Comparison of ENCODE assay signal across 9 cellular contexts in genomic region chr22:44523981-44524759, GRCh38. TPM values are rescaled to one million over a fixed set of nuclear protein-coding genes. Genes with fewer than 3 reads are reported as not detected.
DNase-seq lines count a peak whose midpoint lies in the region; ATAC-seq and TF ChIP-seq lines count a peak whose summit lies in the region.
"Had no signal": no experiment of that assay in that cellular context is flagged by ENCODE, and none has a peak within 500 bp of the region (broad histone marks: within the 10 kb centered on the region; RNA-seq: fewer than 3 reads in every experiment).

No MANE protein-coding gene starts in this region.

- H3K27ac ChIP-seq in Peyer's patch: peak overlapping the region in 3 of 4 donors; percentile 6 to 78 (median 62)
- no peak overlapping the region for H3K27ac ChIP-seq in CD4-positive, alpha-beta memory T cell (ENCODE audit: low read depth, low read length)

- no peaks in the 10 kb centered on the region for H3K9me3 ChIP-seq in Peyer's patch
- H3K9me3 ChIP-seq in CD4-positive, alpha-beta memory T cell (ENCODE audit: control insufficient read depth in 1 of 2, low read length in 2 of 2): no peaks in the 10 kb centered on the region

- no peaks in the 10 kb centered on the region for H3K36me3 Mint-ChIP-seq in nephron progenitor cell (ENCODE audit: low read depth)
- H3K36me3 Mint-ChIP-seq in CD4-positive, alpha-beta memory T cell: no peaks in the 10 kb centered on the region
- H3K36me3 Mint-ChIP-seq: naive thymus-derived CD4-positive, alpha-beta T cell had no signal

- H3K4me3 ChIP-seq in AG10803 (ENCODE audit: low read length) (peak overlapping the region; percentile 46), Peyer's patch (no peak overlapping the region), fibroblast of the aortic adventitia (ENCODE audit: low read depth, low read length) (no peak overlapping the region)
- H3K4me3 ChIP-seq in CD4-positive, alpha-beta memory T cell (ENCODE audit: low read length in 2 of 2): no peak overlapping the region

- TF ChIP-seq CTCF in AG10803 (conservative IDR thresholded peaks at IDR 0.05; ENCODE audit: low read length) (no peak), Peyer's patch (IDR thresholded peaks at IDR 0.05) (no peak), fibroblast of the aortic adventitia (IDR thresholded peaks at IDR 0.05; ENCODE audit: insufficient read depth, low read length) (no peak), nephron progenitor cell (IDR thresholded peaks at IDR 0.05) (no peak)

- intact Hi-C loops in CD4-positive, alpha-beta memory T cell (cut with micrococcal nuclease): no loop called here

- POLR2A ChIA-PET in CD4-positive, alpha-beta memory T cell (lab: Charles Lee; ENCODE audit: partially characterized antibody): no interaction called here

- H3K27ac Mint-ChIP-seq in nephron progenitor cell: peak overlapping the region; percentile 67
- no peak overlapping the region for H3K27ac Mint-ChIP-seq in CD4-positive, alpha-beta memory T cell
- H3K27ac Mint-ChIP-seq: naive thymus-derived CD4-positive, alpha-beta T cell had no signal

- H3K4me3 Mint-ChIP-seq in nephron progenitor cell: no peak overlapping the region
- H3K4me3 Mint-ChIP-seq in CD4-positive, alpha-beta memory T cell: no peak overlapping the region
- H3K4me3 Mint-ChIP-seq: naive thymus-derived CD4-positive, alpha-beta T cell had no signal

- H3K9me3 Mint-ChIP-seq in nephron progenitor cell: peaks cover 14% of the 10 kb centered on the region
- peaks cover 0 to 2% (median 0%) of the 10 kb centered on the region in 8 donors for H3K9me3 Mint-ChIP-seq in CD4-positive, alpha-beta memory T cell

- DNase-seq in AG10803 (ENCODE audit: low read depth) (peak; percentile 97), Peyer's patch (peak in 1 of 3 donors; percentile 64), fibroblast of the aortic adventitia (ENCODE audit: low read depth) (peak; percentile 97), nephron progenitor cell (no peak), amygdala (lab: John Stamatoyannopoulos, UW) (no peak), NCI-H2227 treated with DMSO at 0.1 percent for 48 hours (lab: John Stamatoyannopoulos, UW) (no peak)
- no peak for DNase-seq in CD4-positive, alpha-beta memory T cell
- DNase-seq: naive thymus-derived CD4-positive, alpha-beta T cell had no signal

- peaks cover 32% of the 10 kb centered on the region for H3K4me1 Mint-ChIP-seq in nephron progenitor cell
- H3K4me1 Mint-ChIP-seq in CD4-positive, alpha-beta memory T cell: peaks cover 0 to 1% (median 0%) of the 10 kb centered on the region in 4 donors
- H3K4me1 Mint-ChIP-seq: naive thymus-derived CD4-positive, alpha-beta T cell had no signal

- no peaks in the 10 kb centered on the region for H3K27me3 ChIP-seq in Peyer's patch
- H3K27me3 ChIP-seq in CD4-positive, alpha-beta memory T cell (ENCODE audit: insufficient read depth, low read length): no peaks in the 10 kb centered on the region

- H3K4me1 ChIP-seq in Peyer's patch: no peaks in the 10 kb centered on the region
- no peaks in the 10 kb centered on the region for H3K4me1 ChIP-seq in CD4-positive, alpha-beta memory T cell (ENCODE audit: insufficient read depth, low read length)

- H3K36me3 ChIP-seq in Peyer's patch: no peaks in the 10 kb centered on the region
- H3K36me3 ChIP-seq in CD4-positive, alpha-beta memory T cell (ENCODE audit: insufficient read depth, low read length): no peaks in the 10 kb centered on the region

- CTCF ChIA-PET in CD4-positive, alpha-beta memory T cell (lab: Charles Lee; ENCODE audit: partially characterized antibody): no interaction called here

- no peak for TF ChIP-seq POLR2A in Peyer's patch (IDR thresholded peaks at IDR 0.05)

- ATAC-seq in GM21526 (IDR thresholded peaks at IDR 0.05; ENCODE audit: low FRiP score, unreplicated experiment): no peak
- ATAC-seq: naive thymus-derived CD4-positive, alpha-beta T cell had no signal

- peaks cover 28% of the 10 kb centered on the region for H3K27me3 Mint-ChIP-seq in nephron progenitor cell (ENCODE audit: low read depth, poor library complexity)
- H3K27me3 Mint-ChIP-seq in CD4-positive, alpha-beta memory T cell: peaks cover 14 to 15% of the 10 kb centered on the region in 2 donors

RNA-seq across cellular contexts. Expression of gene RTL6, which starts 26.1 kb away (rescaled TPM):
- total RNA-seq in Peyer's patch (10 to 100 TPM; 10.7 to 18.6 (median 16.4) TPM), fibroblast of the aortic adventitia (ENCODE audit: low replicate concordance) (14.3 and 28.7 TPM in 2 replicates)
- total RNA-seq in CD4-positive, alpha-beta memory T cell: 10 to 100 TPM; 22.3 to 25.2 TPM
- 10 to 100 TPM in 1 of 2 donors, 1 to 10 TPM in 1; 4.3 to 11.9 TPM for polyA plus RNA-seq in CD4-positive, alpha-beta memory T cell

Comparison
In these comparisons a context has a peak if more than half of its experiments do, and no peak if none do; other contexts are left out.
1. DNase-seq: peak in AG10803 (single experiment) and fibroblast of the aortic adventitia (single experiment); none in nephron progenitor cell (single experiment), amygdala (0 of 56), CD4-positive, alpha-beta memory T cell (0 of 5) and NCI-H2227 treated with DMSO at 0.1 percent for 48 hours (single experiment).